In genomic region chr3:95235916-95236315, GRCh38 we compare ENCODE assay signal across 19 cellular contexts.
"Had no signal": no experiment of that assay in that cellular context is flagged by ENCODE, and none has a peak within 500 bp of the region (broad histone marks: within the 10 kb centered on the region; RNA-seq: fewer than 3 reads in every experiment).

No MANE protein-coding gene starts in this region.

- H3K4me1 Mint-ChIP-seq: central memory CD8-positive, alpha-beta T cell; immature natural killer cell; naive thymus-derived CD4-positive, alpha-beta T cell; nephron progenitor cell; stimulated activated effector memory CD8-positive, alpha-beta T cell treated with anti-CD3 and anti-CD28 coated beads, Interleukin-12 subunit alpha, Interleukin-12 subunit beta, amount 100 ng/mL, for 72 hours had no signal

- DNase-seq: cortex of kidney; effector memory CD4-positive, alpha-beta T cell; glutamatergic neuron; immature natural killer cell; kidney; left colon; left ventricle myocardium superior; mesenchymal stem cell; naive thymus-derived CD4-positive, alpha-beta T cell; nephron progenitor cell; right cardiac atrium; stimulated activated CD4-positive, alpha-beta T cell treated with anti-CD3 and anti-CD28 coated beads, Interleukin-4, amount 100 ng/mL, for 1 hour; stimulated activated CD8-positive, alpha-beta memory T cell treated with anti-CD3 and anti-CD28 coated beads, Interleukin-4, amount 100 ng/mL, for 48 hours; stimulated activated naive CD8-positive, alpha-beta T cell treated with anti-CD3 and anti-CD28 coated beads, Interleukin-15, Interleukin-2, amounts not matched to agents 100 U/mL and 50 U/mL, for 24 hours; tibial artery; upper lobe of right lung had no signal

- H3K27ac Mint-ChIP-seq: immature natural killer cell; naive thymus-derived CD4-positive, alpha-beta T cell; nephron progenitor cell; stimulated activated effector memory CD8-positive, alpha-beta T cell treated with anti-CD3 and anti-CD28 coated beads, Interleukin-12 subunit alpha, Interleukin-12 subunit beta, amount 100 ng/mL, for 72 hours had no signal

- ATAC-seq: gastroesophageal sphincter; left colon; left ventricle myocardium superior; naive thymus-derived CD4-positive, alpha-beta T cell; right cardiac atrium; stimulated activated effector memory CD8-positive, alpha-beta T cell treated with anti-CD3 and anti-CD28 coated beads, Interleukin-12 subunit alpha, Interleukin-12 subunit beta, amount 100 ng/mL, for 72 hours; stimulated activated naive CD8-positive, alpha-beta T cell treated with anti-CD3 and anti-CD28 coated beads, Interleukin-15, Interleukin-2, amounts not matched to agents 100 U/mL and 50 U/mL, for 24 hours; upper lobe of right lung had no signal

- H3K27me3 Mint-ChIP-seq: central memory CD8-positive, alpha-beta T cell; naive thymus-derived CD4-positive, alpha-beta T cell had no signal

- H3K36me3 Mint-ChIP-seq: immature natural killer cell; naive thymus-derived CD4-positive, alpha-beta T cell; stimulated activated effector memory CD8-positive, alpha-beta T cell treated with anti-CD3 and anti-CD28 coated beads, Interleukin-12 subunit alpha, Interleukin-12 subunit beta, amount 100 ng/mL, for 72 hours had no signal

- H3K4me3 Mint-ChIP-seq: central memory CD8-positive, alpha-beta T cell; immature natural killer cell; naive thymus-derived CD4-positive, alpha-beta T cell; nephron progenitor cell; stimulated activated effector memory CD8-positive, alpha-beta T cell treated with anti-CD3 and anti-CD28 coated beads, Interleukin-12 subunit alpha, Interleukin-12 subunit beta, amount 100 ng/mL, for 72 hours had no signal

- H3K9me3 Mint-ChIP-seq: nephron progenitor cell had no signal
